6 cellular contexts compared by ENCODE assay signal in genomic region chr12:55706840-55707671, GRCh38. TPM values are rescaled to one million over a fixed set of nuclear protein-coding genes. Genes with fewer than 3 reads are reported as not detected.
DNase-seq lines count a peak whose midpoint lies in the region; ATAC-seq and TF ChIP-seq lines count a peak whose summit lies in the region.

No MANE protein-coding gene starts in this region.

- H3K27ac ChIP-seq in MM.1S (ENCODE audit: low read length) (no peak overlapping the region), colonic mucosa (peak overlapping the region; percentile 47), parathyroid adenoma (peak overlapping the region; percentile 6)

- no peaks in the 10 kb centered on the region for H3K9me3 ChIP-seq in MM.1S (replicated peaks; ENCODE audit: insufficient read depth, low read length)
- H3K9me3 ChIP-seq in colonic mucosa = no peaks in the 10 kb centered on the region
- H3K9me3 ChIP-seq in parathyroid adenoma (ENCODE audit: control insufficient read depth, low read length) = no peaks in the 10 kb centered on the region

- H3K9me2 ChIP-seq in MM.1S (replicated peaks; ENCODE audit: insufficient read depth, low read length) = no peaks in the 10 kb centered on the region

- H3K79me2 ChIP-seq in MM.1S (ENCODE audit: low read length) (no peaks in the 10 kb centered on the region), parathyroid adenoma (no peaks in the 10 kb centered on the region)

- intact Hi-C loops in colonic mucosa (cut with DNase I) = no loop called here

- H2AFZ ChIP-seq in MM.1S (ENCODE audit: low read length) (0 out of 2 replicates have a peak overlapping the region, but pooled peaks have one; percentile 25), parathyroid adenoma (peak overlapping the region; percentile 63)

- H3K4me3 ChIP-seq in MM.1S (ENCODE audit: low read length) = no peak overlapping the region; the same call in 1 of the 2 replicates
- peak overlapping the region; percentile 60 for H3K4me3 ChIP-seq in colonic mucosa
- H3K4me3 ChIP-seq in parathyroid adenoma (ENCODE audit: low read depth, low read length) = no peak overlapping the region

- H3K4me1 ChIP-seq in MM.1S (ENCODE audit: low read length) = peaks cover 5% of the 10 kb centered on the region; the same call in 1 of the 2 replicates
- H3K4me1 ChIP-seq in colonic mucosa = no peaks in the 10 kb centered on the region
- no peaks in the 10 kb centered on the region for H3K4me1 ChIP-seq in parathyroid adenoma

- H4K20me1 ChIP-seq in MM.1S (ENCODE audit: insufficient read depth, low read length) = no peaks in the 10 kb centered on the region

- DNase-seq in MM.1S = no peak
- no peak for DNase-seq in colonic mucosa
- no peak for DNase-seq in stimulated activated CD4-positive, alpha-beta T cell treated with anti-CD3 and anti-CD28 coated beads, Interleukin-1b, Interleukin-23, amount 100 ng/mL, for 48 hours
- DNase-seq in COLO668 (lab: John Stamatoyannopoulos, UW; ENCODE audit: unreplicated experiment) = no peak

- no peak for ATAC-seq in GM21526 (IDR thresholded peaks at IDR 0.05; ENCODE audit: low FRiP score, unreplicated experiment)

- H3K27me3 ChIP-seq in MM.1S (replicated peaks; ENCODE audit: insufficient read depth, low read length) (peaks cover 33% of the 10 kb centered on the region), colonic mucosa (no peaks in the 10 kb centered on the region), parathyroid adenoma (ENCODE audit: control insufficient read depth, insufficient read depth, low read length) (no peaks in the 10 kb centered on the region)

- H3F3A ChIP-seq in MM.1S (ENCODE audit: insufficient read depth, low read length) = no peaks in the 10 kb centered on the region

- H3K36me3 ChIP-seq in MM.1S (replicated peaks; ENCODE audit: insufficient read depth, low read length) = no peaks in the 10 kb centered on the region
- no peaks in the 10 kb centered on the region for H3K36me3 ChIP-seq in colonic mucosa
- no peaks in the 10 kb centered on the region for H3K36me3 ChIP-seq in parathyroid adenoma (ENCODE audit: control insufficient read depth, insufficient read depth, low read length)

- TF ChIP-seq CTCF in MM.1S (IDR thresholded peaks at IDR 0.05; ENCODE audit: low read length) (no peak), colonic mucosa (IDR thresholded peaks at IDR 0.05) (no peak), parathyroid adenoma (IDR thresholded peaks at IDR 0.05) (no peak)

- peak overlapping the region; percentile 73; the same call in 1 of the 2 replicates for H3K4me2 ChIP-seq in MM.1S (ENCODE audit: low read depth, low read length)
- H3K4me2 ChIP-seq in parathyroid adenoma (ENCODE audit: low read length) = no peak overlapping the region

- H3K9ac ChIP-seq in MM.1S (ENCODE audit: low read length) (no peak overlapping the region), colonic mucosa (ENCODE audit: low read depth in 2 of 2, low read length in 2 of 2) (peak overlapping the region; percentile 16 to 61), parathyroid adenoma (no peak overlapping the region)

RNA-seq across cellular contexts. Expression of gene ITGA7, which starts 0.6 kb away (rescaled TPM):
- total RNA-seq in colonic mucosa = 10 to 100 TPM; 10.8 to 64.4 TPM

RNA-seq across cellular contexts. Expression of gene BLOC1S1, which starts 8.8 kb away (rescaled TPM):
- total RNA-seq in colonic mucosa = 100 to 1,000 TPM; 214 to 242 TPM

RNA-seq across cellular contexts. Expression of gene RDH5, which starts 13.1 kb away (rescaled TPM):
- 10 to 100 TPM; 22.6 to 29.6 TPM for total RNA-seq in colonic mucosa

RNA-seq across cellular contexts. Expression of gene CD63, which starts 21.8 kb away (rescaled TPM):
- 1,000 to 10,000 TPM in 1 of 2 donors, 100 to 1,000 TPM in 1; 707 to 1,094 TPM for total RNA-seq in colonic mucosa

RNA-seq across cellular contexts. Expression of gene GDF11, which starts 35.9 kb away (rescaled TPM):
- 1 to 10 TPM; 3.2 to 3.7 TPM for total RNA-seq in colonic mucosa

Comparison
In these comparisons a context has a peak if more than half of its experiments do, and no peak if none do; other contexts are left out.
1. H3K9ac ChIP-seq: peak in colonic mucosa (2 of 2); none in MM.1S (single experiment) and parathyroid adenoma (single experiment).